In genomic region chr6:105452924-105453756, GRCh38 we compare ENCODE assay signal across 7 cellular contexts. TPM values are rescaled to one million over a fixed set of nuclear protein-coding genes. Genes with fewer than 3 reads are reported as not detected.
DNase-seq lines count a peak whose midpoint lies in the region; ATAC-seq, FAIRE-seq and TF ChIP-seq lines count a peak whose summit lies in the region.

No MANE protein-coding gene starts in this region.

- CTCF ChIA-PET in mammary epithelial cell (lab: Charles Lee; ENCODE audit: low non-redundant PET), result no interaction called here

- no peaks in the 10 kb centered on the region for H3K36me3 ChIP-seq in mammary epithelial cell (ENCODE audit: insufficient read depth, low read length)

- dilution Hi-C loops in mammary epithelial cell (cut with HindIII; ENCODE audit: low sequenced_read_pairs), result no loop called here

- DNase-seq in activated T-cell treated with anti-CD3 and anti-CD28 coated beads for 4 hours (peak; percentile 11), posterior cingulate gyrus (peak in 7 of 10 donors; percentile 38 to 89 (median 56)), mammary epithelial cell (no peak), HTR-8/SVneo (ENCODE audit: insufficient read length, low spot score) (no peak), DMS114 treated with DMSO at 0.1 percent for 48 hours (lab: John Stamatoyannopoulos, UW; ENCODE audit: unreplicated experiment) (no peak)

- no peaks in the 10 kb centered on the region for H3K9me3 ChIP-seq in mammary epithelial cell (replicated peaks; ENCODE audit: insufficient read depth, low read length)

- no peaks in the 10 kb centered on the region for H4K20me1 ChIP-seq in mammary epithelial cell (ENCODE audit: insufficient read depth, low read length)

- H3K27ac ChIP-seq in mammary epithelial cell (ENCODE audit: insufficient read depth, low read depth, low read length), result no peak overlapping the region

- in situ Hi-C loops in mammary epithelial cell (cut with MboI; ENCODE audit: low sequenced_read_pairs in 2 of 2), result no loop called here

- no peak overlapping the region for H3K9ac ChIP-seq in mammary epithelial cell (ENCODE audit: insufficient read depth, low read length)

- no peaks in the 10 kb centered on the region for H3K79me2 ChIP-seq in mammary epithelial cell (ENCODE audit: insufficient read depth, low read length)

- ATAC-seq in GM19351 (IDR thresholded peaks at IDR 0.05; ENCODE audit: unreplicated experiment), result peak; percentile 77
- ATAC-seq in HG03460 (IDR thresholded peaks at IDR 0.05; ENCODE audit: unreplicated experiment), result peak; percentile 91

- no peaks in the 10 kb centered on the region for H3K27me3 ChIP-seq in mammary epithelial cell (ENCODE audit: insufficient read depth, low read length)

- BruUV-seq in mammary epithelial cell (replicated peaks; lab: Mats Ljungman, UMichigan), result no TSS peak

- FAIRE-seq in HTR-8/SVneo (lab: Jason Lieb, UNC), result no peak

- H3K4me2 ChIP-seq in mammary epithelial cell (ENCODE audit: insufficient read depth, low read depth, low read length), result no peak overlapping the region

- TF ChIP-seq CTCF in mammary epithelial cell (conservative IDR thresholded peaks at IDR 0.05 in 1 of 2, IDR thresholded peaks at IDR 0.05 in 1 of 2; ENCODE audit: extremely low read depth in 1 of 2, insufficient read depth in 1 of 2, low read depth in 1 of 2, low read length in 2 of 2), result no peak

- no peak overlapping the region for H2AFZ ChIP-seq in mammary epithelial cell (ENCODE audit: low read depth, low read length)

- no peak overlapping the region for H3K4me3 ChIP-seq in mammary epithelial cell (replicated peaks in 1 of 3; ENCODE audit: insufficient read depth in 1 of 3, low read depth in 2 of 3, low read length in 3 of 3)

- 91% methylated on average over 8 of the region's 8 CpGs for WGBS in mammary epithelial cell (ENCODE audit: low coverage, missing lambda C conversion rate)

- intact Hi-C loops in posterior cingulate gyrus (cut with DNase I), result no loop called here
- intact Hi-C loops in mammary epithelial cell (cut with micrococcal nuclease), result no loop called here

- no peaks in the 10 kb centered on the region for H3K4me1 ChIP-seq in mammary epithelial cell (ENCODE audit: insufficient read depth, low read length)

RNA-seq across cellular contexts. Expression of gene PREP, which starts 50.3 kb away (rescaled TPM):
- total RNA-seq in mammary epithelial cell, result 100 to 1,000 TPM in 1 of 2 donors, 10 to 100 TPM in 1; 55.3 to 105 TPM
- 65.3 TPM for polyA plus RNA-seq in mammary epithelial cell
- polyA minus RNA-seq in mammary epithelial cell, result 108 TPM

Comparison
In these comparisons a context has a peak if more than half of its experiments do, and no peak if none do; other contexts are left out.
1. DNase-seq: peak in activated T-cell treated with anti-CD3 and anti-CD28 coated beads for 4 hours (single experiment) and posterior cingulate gyrus (7 of 10); none in mammary epithelial cell (single experiment), HTR-8/SVneo (single experiment) and DMS114 treated with DMSO at 0.1 percent for 48 hours (single experiment).